ENCODE assay signal across 11 cellular contexts in the genomic region with DNA sequence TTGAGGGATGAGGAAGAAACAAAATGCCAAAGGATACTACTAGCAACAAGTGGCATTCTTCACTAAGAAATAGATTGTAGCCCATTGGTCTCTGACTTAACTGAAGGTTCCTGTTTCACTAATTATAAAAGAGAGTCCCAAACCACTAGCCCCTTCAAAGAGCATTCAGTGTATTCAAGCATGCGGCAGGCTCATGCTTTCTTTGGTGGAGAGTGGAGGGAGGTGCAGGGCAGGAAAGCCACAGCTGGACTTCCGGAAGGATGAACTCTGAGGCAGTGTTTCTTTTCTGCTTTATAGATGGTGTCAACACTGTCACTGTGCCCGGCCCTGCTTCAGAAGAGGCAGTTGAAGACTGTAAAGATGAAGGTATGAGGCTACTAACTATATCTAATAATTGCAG.
DNase-seq lines count a peak whose midpoint lies in the region; ATAC-seq and TF ChIP-seq lines count a peak whose summit lies in the region.
"Had no signal": no experiment of that assay in that cellular context is flagged by ENCODE, and none has a peak within 500 bp of the region (broad histone marks: within the 10 kb centered on the region; RNA-seq: fewer than 3 reads in every experiment).

No MANE protein-coding gene starts in this region.

- peak overlapping the region; percentile 43 for H3K27ac Mint-ChIP-seq in neural crest cell (ENCODE audit: unreplicated experiment)
- H3K27ac Mint-ChIP-seq: T-cell had no signal

- peaks cover 10% of the 10 kb centered on the region for H3K9me3 Mint-ChIP-seq in neural crest cell

- POLR2A ChIA-PET in HEK293T (lab: Yijun Ruan, JAX): no interaction called here

- DNase-seq in neural crest cell (ENCODE audit: low read depth, low spot score): no peak
- DNase-seq in SIG-M5 treated with dmso at 0.1 percent for 504 hours (lab: John Stamatoyannopoulos, UW; ENCODE audit: unreplicated experiment): no peak
- no peak for DNase-seq in HEK293T (ENCODE audit: extremely low spot score)
- no peak for DNase-seq in DMS 273 treated with DMSO at 0.1 percent for 48 hours (lab: John Stamatoyannopoulos, UW)
- DNase-seq in stimulated activated CD4-positive, alpha-beta T cell treated with anti-CD3 and anti-CD28 coated beads, Interleukin-2, amount 100 ng/mL, for 48 hours: no peak
- DNase-seq: NCI-H774, T-cell had no signal

- H3K36me3 Mint-ChIP-seq in neural crest cell (ENCODE audit: low read depth): peaks cover 7% of the 10 kb centered on the region
- H3K36me3 Mint-ChIP-seq: T-cell had no signal

- peak; percentile 75 for ATAC-seq in GM19025 (IDR thresholded peaks at IDR 0.05; ENCODE audit: low read depth, unreplicated experiment)
- peak; percentile 83 for ATAC-seq in GM21737 (IDR thresholded peaks at IDR 0.05; ENCODE audit: unreplicated experiment)
- peak; percentile 85 for ATAC-seq in HG03457 (IDR thresholded peaks at IDR 0.05; ENCODE audit: unreplicated experiment)
- ATAC-seq: K562, T-cell had no signal

- H3K27me3 Mint-ChIP-seq in neural crest cell (ENCODE audit: low read depth): no peaks in the 10 kb centered on the region
- H3K27me3 Mint-ChIP-seq: T-cell had no signal

- H3K4me1 Mint-ChIP-seq in neural crest cell: peaks cover 24% of the 10 kb centered on the region
- H3K4me1 Mint-ChIP-seq: T-cell had no signal

- no peak for TF ChIP-seq CTCF in neural crest cell (conservative IDR thresholded peaks at IDR 0.05)

- CTCF ChIA-PET in HEK293T (lab: Yijun Ruan, JAX): no interaction called here

- no peak overlapping the region for H3K4me3 Mint-ChIP-seq in neural crest cell
- H3K4me3 Mint-ChIP-seq: T-cell had no signal

TF ChIP-seq in HEK293T, 16 proteins besides CTCF, POLR2A, EP300 and RAD21:
- TF ChIP-seq LEF1 (IDR thresholded peaks at IDR 0.05; ENCODE audit: borderline replicate concordance) (no peak), SP1 (IDR thresholded peaks at IDR 0.05) (no peak), L3MBTL2 (conservative IDR thresholded peaks at IDR 0.05) (no peak), ARNT (IDR thresholded peaks at IDR 0.05) (no peak), CTBP1 (IDR thresholded peaks at IDR 0.05; ENCODE audit: borderline replicate concordance) (no peak), FOXM1 (IDR thresholded peaks at IDR 0.05; ENCODE audit: borderline replicate concordance) (no peak), TARDBP (IDR thresholded peaks at IDR 0.05) (no peak)
